30 cellular contexts compared by ENCODE assay signal in the genomic region with DNA sequence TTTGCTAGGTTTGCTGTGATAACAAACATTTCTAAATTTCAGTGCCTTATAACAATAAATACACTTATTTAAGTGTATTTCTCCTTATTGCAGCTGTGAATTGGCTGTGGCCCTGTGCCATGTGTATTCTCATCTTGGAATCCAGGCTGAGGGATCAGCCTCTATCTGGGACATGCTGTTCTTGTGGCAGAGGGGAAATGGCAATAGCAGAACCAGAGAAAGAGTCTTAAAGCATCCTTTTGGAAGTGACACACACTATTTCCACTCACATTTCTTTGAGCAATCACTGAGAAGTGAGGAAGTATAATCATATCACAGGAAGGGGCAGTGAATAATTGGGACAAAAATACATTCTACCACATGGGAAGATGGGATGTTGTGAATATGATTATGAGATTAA.
"Had no signal": no experiment of that assay in that cellular context is flagged by ENCODE, and none has a peak within 500 bp of the region (broad histone marks: within the 10 kb centered on the region; RNA-seq: fewer than 3 reads in every experiment).

No MANE protein-coding gene starts in this region.

- H3K27me3 Mint-ChIP-seq: activated CD4-positive, alpha-beta memory T cell treated with anti-CD3 and anti-CD28 coated beads for 36 hours; activated CD4-positive, alpha-beta T cell treated with anti-CD3 and anti-CD28 coated beads, Interleukin-2, amount 10 ng/mL, durations not matched to agents 7 days and 5 days; activated naive CD8-positive, alpha-beta T cell; activated T-helper 17 cell treated with anti-CD3 and anti-CD28 coated beads, Interleukin-2, amount 50 U/mL, for 72 hours had no signal

- H3K36me3 ChIP-seq: adrenal gland, MG63, SJCRH30 had no signal

- H3K9me3 Mint-ChIP-seq: activated CD4-positive, alpha-beta T cell treated with anti-CD3 and anti-CD28 coated beads, Interleukin-2, amount 10 ng/mL, durations not matched to agents 7 days and 5 days; activated naive CD4-positive, alpha-beta T cell treated with anti-CD3 and anti-CD28 coated beads for 36 hours; activated T-helper 17 cell treated with anti-CD3 and anti-CD28 coated beads, Interleukin-2, amount 50 U/mL, for 72 hours had no signal

- H3K4me1 Mint-ChIP-seq: activated CD4-positive, alpha-beta T cell treated with anti-CD3 and anti-CD28 coated beads, Interleukin-2, amount 10 ng/mL, durations not matched to agents 7 days and 5 days; activated T-helper 17 cell treated with anti-CD3 and anti-CD28 coated beads, Interleukin-2, amount 50 U/mL, for 72 hours; WTC11 had no signal

- DNase-seq: activated CD4-positive, alpha-beta memory T cell treated with anti-CD3 and anti-CD28 coated beads for 36 hours; activated CD4-positive, alpha-beta T cell treated with anti-CD3 and anti-CD28 coated beads, Interleukin-2, amount 10 ng/mL, durations not matched to agents 7 days and 5 days; activated CD4-positive, CD25-positive, alpha-beta regulatory T cell treated with anti-CD3 and anti-CD28 coated beads, Interleukin-2, amount 50 U/mL, for 72 hours; activated CD8-positive, alpha-beta memory T cell treated with anti-CD3 and anti-CD28 coated beads for 24 hours; activated gamma-delta T cell; activated naive CD4-positive, alpha-beta T cell treated with anti-CD3 and anti-CD28 coated beads for 36 hours; activated T-cell treated with anti-CD3 and anti-CD28 coated beads, Interleukin-2, amount 50 U/mL, for 48 hours; adrenal gland; aorta; body of pancreas; MG63; NCI-H1105; NCI-H1436; NCI-H1694 treated with DMSO at 0.1 percent for 48 hours; NCI-H2029 treated with DMSO at 0.1 percent for 48 hours; NCI-H345; NCI-H510A treated with DMSO at 0.1 percent for 48 hours; NCI-H69; NK-92 treated with Interleukin-12 subunit alpha and Interleukin-12 subunit beta, amount 100 ng/mL, for 24 hours; OCI-M1; Right ventricle myocardium superior; SJCRH30; SK-N-SH had no signal

- H3K4me3 Mint-ChIP-seq: activated CD4-positive, alpha-beta memory T cell treated with anti-CD3 and anti-CD28 coated beads for 36 hours; activated CD4-positive, alpha-beta T cell treated with anti-CD3 and anti-CD28 coated beads, Interleukin-2, amount 10 ng/mL, durations not matched to agents 7 days and 5 days; activated naive CD4-positive, alpha-beta T cell treated with anti-CD3 and anti-CD28 coated beads for 36 hours; activated naive CD8-positive, alpha-beta T cell; activated T-helper 17 cell treated with anti-CD3 and anti-CD28 coated beads, Interleukin-2, amount 50 U/mL, for 72 hours; T-helper 2 cell treated with Interferon-gamma antibody and Interleukin-4, amounts not matched to agents 5 μg/mL and 100 μg/mL, for 36 hours; WTC11 had no signal

- ATAC-seq: activated T-helper 17 cell treated with anti-CD3 and anti-CD28 coated beads, Interleukin-2, amount 50 U/mL, for 72 hours; body of pancreas; Panc1; WTC11 had no signal

- H3K27ac ChIP-seq: adrenal gland, body of pancreas, KMS-11, RWPE1, SJCRH30 had no signal

- H3K9me3 ChIP-seq: adrenal gland, body of pancreas, MG63, SJCRH30, SK-N-SH had no signal

- H3K27me3 ChIP-seq: adrenal gland, body of pancreas, MG63, SJCRH30 had no signal

- H3K4me1 ChIP-seq: adrenal gland, body of pancreas, SJCRH30 had no signal

- H3K36me3 Mint-ChIP-seq: WTC11 had no signal

- H3K27ac Mint-ChIP-seq: activated CD4-positive, alpha-beta memory T cell treated with anti-CD3 and anti-CD28 coated beads for 36 hours; activated CD4-positive, alpha-beta T cell treated with anti-CD3 and anti-CD28 coated beads, Interleukin-2, amount 10 ng/mL, durations not matched to agents 7 days and 5 days; activated naive CD4-positive, alpha-beta T cell treated with anti-CD3 and anti-CD28 coated beads for 36 hours; activated naive CD8-positive, alpha-beta T cell; activated T-helper 17 cell treated with anti-CD3 and anti-CD28 coated beads, Interleukin-2, amount 50 U/mL, for 72 hours; T-helper 2 cell treated with Interferon-gamma antibody and Interleukin-4, amounts not matched to agents 5 μg/mL and 100 μg/mL, for 36 hours; WTC11 had no signal

- H3K4me3 ChIP-seq: adrenal gland, body of pancreas, MG63, SJCRH30 had no signal
